1 cellular context compared by ENCODE assay signal in the genomic region with DNA sequence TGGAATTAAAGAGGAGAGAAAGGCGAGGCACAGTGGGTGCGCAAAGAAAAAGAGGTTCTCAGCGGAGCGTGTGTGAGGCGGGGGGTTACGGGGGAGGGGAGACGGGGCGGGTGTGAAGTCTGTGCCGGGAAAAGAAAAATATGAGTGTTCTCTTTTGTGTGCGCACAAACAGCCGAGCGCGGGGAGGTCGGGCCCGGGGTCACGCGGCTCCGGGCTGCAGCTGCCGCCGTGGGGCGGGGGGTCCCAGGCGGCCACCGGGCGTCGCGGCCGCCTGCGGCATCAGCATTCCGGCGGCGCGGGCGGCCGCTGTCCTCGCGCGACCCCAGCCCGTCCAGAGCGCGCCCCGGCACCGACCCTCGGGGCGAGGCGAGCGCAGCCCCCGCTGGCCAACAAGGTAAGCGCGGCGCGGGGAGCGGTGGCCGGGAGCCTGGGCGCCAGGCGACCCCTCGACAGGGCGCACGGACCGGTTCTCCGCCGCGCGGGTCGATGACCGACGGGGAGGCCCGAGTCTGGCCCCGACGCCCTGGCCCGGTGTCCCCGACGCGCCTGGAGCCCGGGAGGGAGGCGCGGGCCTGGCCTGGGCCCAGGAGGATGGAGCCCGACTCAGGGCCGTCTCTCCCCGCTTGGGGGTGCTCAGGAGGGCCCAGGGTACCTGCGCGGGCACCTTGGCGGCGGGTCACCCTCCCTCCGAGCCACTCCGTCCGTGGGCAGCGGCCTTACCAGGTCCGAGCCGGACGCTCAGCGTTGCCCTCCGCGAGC.
TF ChIP-seq lines count a peak whose summit lies in the region.

No MANE protein-coding gene starts in this region.

TF ChIP-seq in GM23338, 12 proteins besides CTCF, POLR2A, EP300 and RAD21 (continued from another document):
- TF ChIP-seq, protein P1, sequence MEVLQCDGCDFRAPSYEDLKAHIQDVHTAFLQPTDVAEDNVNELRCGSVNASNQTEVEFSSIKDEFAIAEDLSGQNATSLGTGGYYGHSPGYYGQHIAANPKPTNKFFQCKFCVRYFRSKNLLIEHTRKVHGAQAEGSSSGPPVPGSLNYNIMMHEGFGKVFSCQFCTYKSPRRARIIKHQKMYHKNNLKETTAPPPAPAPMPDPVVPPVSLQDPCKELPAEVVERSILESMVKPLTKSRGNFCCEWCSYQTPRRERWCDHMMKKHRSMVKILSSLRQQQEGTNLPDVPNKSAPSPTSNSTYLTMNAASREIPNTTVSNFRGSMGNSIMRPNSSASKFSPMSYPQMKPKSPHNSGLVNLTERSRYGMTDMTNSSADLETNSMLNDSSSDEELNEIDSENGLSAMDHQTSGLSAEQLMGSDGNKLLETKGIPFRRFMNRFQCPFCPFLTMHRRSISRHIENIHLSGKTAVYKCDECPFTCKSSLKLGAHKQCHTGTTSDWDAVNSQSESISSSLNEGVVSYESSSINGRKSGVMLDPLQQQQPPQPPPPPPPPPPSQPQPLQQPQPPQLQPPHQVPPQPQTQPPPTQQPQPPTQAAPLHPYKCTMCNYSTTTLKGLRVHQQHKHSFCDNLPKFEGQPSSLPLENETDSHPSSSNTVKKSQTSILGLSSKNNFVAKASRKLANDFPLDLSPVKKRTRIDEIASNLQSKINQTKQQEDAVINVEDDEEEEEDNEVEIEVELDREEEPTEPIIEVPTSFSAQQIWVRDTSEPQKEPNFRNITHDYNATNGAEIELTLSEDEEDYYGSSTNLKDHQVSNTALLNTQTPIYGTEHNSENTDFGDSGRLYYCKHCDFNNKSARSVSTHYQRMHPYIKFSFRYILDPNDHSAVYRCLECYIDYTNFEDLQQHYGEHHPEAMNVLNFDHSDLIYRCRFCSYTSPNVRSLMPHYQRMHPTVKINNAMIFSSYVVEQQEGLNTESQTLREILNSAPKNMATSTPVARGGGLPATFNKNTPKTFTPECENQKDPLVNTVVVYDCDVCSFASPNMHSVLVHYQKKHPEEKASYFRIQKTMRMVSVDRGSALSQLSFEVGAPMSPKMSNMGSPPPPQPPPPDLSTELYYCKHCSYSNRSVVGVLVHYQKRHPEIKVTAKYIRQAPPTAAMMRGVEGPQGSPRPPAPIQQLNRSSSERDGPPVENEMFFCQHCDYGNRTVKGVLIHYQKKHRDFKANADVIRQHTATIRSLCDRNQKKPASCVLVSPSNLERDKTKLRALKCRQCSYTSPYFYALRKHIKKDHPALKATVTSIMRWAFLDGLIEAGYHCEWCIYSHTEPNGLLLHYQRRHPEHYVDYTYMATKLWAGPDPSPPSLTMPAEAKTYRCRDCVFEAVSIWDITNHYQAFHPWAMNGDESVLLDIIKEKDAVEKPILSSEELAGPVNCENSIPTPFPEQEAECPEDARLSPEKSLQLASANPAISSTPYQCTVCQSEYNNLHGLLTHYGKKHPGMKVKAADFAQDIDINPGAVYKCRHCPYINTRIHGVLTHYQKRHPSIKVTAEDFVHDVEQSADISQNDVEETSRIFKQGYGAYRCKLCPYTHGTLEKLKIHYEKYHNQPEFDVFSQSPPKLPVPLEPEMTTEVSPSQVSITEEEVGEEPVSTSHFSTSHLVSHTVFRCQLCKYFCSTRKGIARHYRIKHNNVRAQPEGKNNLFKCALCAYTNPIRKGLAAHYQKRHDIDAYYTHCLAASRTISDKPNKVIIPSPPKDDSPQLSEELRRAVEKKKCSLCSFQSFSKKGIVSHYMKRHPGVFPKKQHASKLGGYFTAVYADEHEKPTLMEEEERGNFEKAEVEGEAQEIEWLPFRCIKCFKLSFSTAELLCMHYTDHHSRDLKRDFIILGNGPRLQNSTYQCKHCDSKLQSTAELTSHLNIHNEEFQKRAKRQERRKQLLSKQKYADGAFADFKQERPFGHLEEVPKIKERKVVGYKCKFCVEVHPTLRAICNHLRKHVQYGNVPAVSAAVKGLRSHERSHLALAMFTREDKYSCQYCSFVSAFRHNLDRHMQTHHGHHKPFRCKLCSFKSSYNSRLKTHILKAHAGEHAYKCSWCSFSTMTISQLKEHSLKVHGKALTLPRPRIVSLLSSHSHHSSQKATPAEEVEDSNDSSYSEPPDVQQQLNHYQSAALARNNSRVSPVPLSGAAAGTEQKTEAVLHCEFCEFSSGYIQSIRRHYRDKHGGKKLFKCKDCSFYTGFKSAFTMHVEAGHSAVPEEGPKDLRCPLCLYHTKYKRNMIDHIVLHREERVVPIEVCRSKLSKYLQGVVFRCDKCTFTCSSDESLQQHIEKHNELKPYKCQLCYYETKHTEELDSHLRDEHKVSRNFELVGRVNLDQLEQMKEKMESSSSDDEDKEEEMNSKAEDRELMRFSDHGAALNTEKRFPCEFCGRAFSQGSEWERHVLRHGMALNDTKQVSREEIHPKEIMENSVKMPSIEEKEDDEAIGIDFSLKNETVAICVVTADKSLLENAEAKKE (CRISPR knock-in tag; IDR thresholded peaks at IDR 0.05): no peak
- no peak for TF ChIP-seq POLR2AphosphoS5 (IDR thresholded peaks at IDR 0.05; ENCODE audit: low read depth)
- TF ChIP-seq NANOG (IDR thresholded peaks at IDR 0.05; ENCODE audit: borderline replicate concordance): no peak
- TF ChIP-seq EZH2phosphoT487 (IDR thresholded peaks at IDR 0.05; ENCODE audit: unreplicated experiment): no peak
- TF ChIP-seq CREB1 (CRISPR knock-in tag; IDR thresholded peaks at IDR 0.05; ENCODE audit: low read depth): no peak
- no peak for TF ChIP-seq STAT1 (IDR thresholded peaks at IDR 0.05; ENCODE audit: unreplicated experiment)
- TF ChIP-seq ZNF331 (CRISPR knock-in tag; IDR thresholded peaks at IDR 0.05; ENCODE audit: low read depth): no peak
- TF ChIP-seq JUNB (IDR thresholded peaks at IDR 0.05; ENCODE audit: unreplicated experiment): no peak
- no peak for TF ChIP-seq ZNF114 (CRISPR knock-in tag; IDR thresholded peaks at IDR 0.05)
- no peak for TF ChIP-seq ETS1 (IDR thresholded peaks at IDR 0.05)
- no peak for TF ChIP-seq EZH2 (IDR thresholded peaks at IDR 0.05; ENCODE audit: low read depth, unreplicated experiment)
